ENCODE assay signal across 1 cellular context in genomic region chr3:55579499-55579898, GRCh38.
A peak's percentile ranks its signal among the peaks of the same experiment; 100 is the strongest.
TF ChIP-seq lines count a peak whose summit lies in the region.

No MANE protein-coding gene starts in this region.

TF ChIP-seq in neural cell, 6 proteins besides CTCF, POLR2A, EP300 and RAD21 (continued from another document):
- no peak for TF ChIP-seq REST (IDR thresholded peaks at IDR 0.05; ENCODE audit: borderline replicate concordance)
- no peak for TF ChIP-seq EZH2 (IDR thresholded peaks at IDR 0.05; ENCODE audit: borderline replicate concordance, insufficient read depth, low read length, poor library complexity, severe bottlenecking)
- peak; percentile 18 for TF ChIP-seq SMC3 (conservative IDR thresholded peaks at IDR 0.05; ENCODE audit: poor library complexity)
- no peak for TF ChIP-seq MXI1 (conservative IDR thresholded peaks at IDR 0.05; ENCODE audit: poor library complexity, severe bottlenecking)
- TF ChIP-seq POLR2AphosphoS5 (IDR thresholded peaks at IDR 0.05), result no peak
